Comparison of ENCODE assay signal across 8 cellular contexts in genomic region chr21:14120091-14120734, GRCh38.
DNase-seq lines count a peak whose midpoint lies in the region; ATAC-seq, FAIRE-seq and TF ChIP-seq lines count a peak whose summit lies in the region.

No MANE protein-coding gene starts in this region.

- H3K9me2 ChIP-seq in DOHH2 (replicated peaks; ENCODE audit: control insufficient read depth, low read length), result no peaks in the 10 kb centered on the region

- H3K14ac ChIP-seq in H1 (ENCODE audit: insufficient read length), result no peak overlapping the region

- no peak overlapping the region for H2AFZ ChIP-seq in H1 (ENCODE audit: low read length)
- no peak overlapping the region for H2AFZ ChIP-seq in osteoblast (ENCODE audit: low read length)

- no peak overlapping the region for H2BK12ac ChIP-seq in H1 (ENCODE audit: low read depth, low read length)

- DNase-seq in GM19240 (ENCODE audit: insufficient read length, low spot score) (peak; percentile 8), RWPE1 (ENCODE audit: low spot score) (peak; percentile 6), H1 (ENCODE audit: low read depth in 1 of 2, low spot score in 2 of 2) (peak in 1 of 2 experiments; percentile 84), osteoblast (ENCODE audit: insufficient read length, low spot score, missing footprints) (no peak), NCI-H526 treated with DMSO at 0.1 percent for 48 hours (lab: John Stamatoyannopoulos, UW) (no peak), coronary artery (ENCODE audit: low spot score) (no peak)

- H3K9ac ChIP-seq in H1 (replicated peaks in 1 of 4; ENCODE audit: extremely low read depth in 1 of 4, low read depth in 3 of 4, low read length in 3 of 4), result no peak overlapping the region

- no peaks in the 10 kb centered on the region for H4K20me1 ChIP-seq in DOHH2 (ENCODE audit: control insufficient read depth, insufficient read depth, low read depth, low read length)
- H4K20me1 ChIP-seq in H1 (replicated peaks in 1 of 2; ENCODE audit: control insufficient read depth in 1 of 2, insufficient read depth in 2 of 2, low read length in 2 of 2), result no peaks in the 10 kb centered on the region
- H4K20me1 ChIP-seq in osteoblast (ENCODE audit: insufficient read depth, low read length), result no peaks in the 10 kb centered on the region

- TF ChIP-seq RAD21 in H1 (IDR thresholded peaks at IDR 0.05 in 1 of 2, conservative IDR thresholded peaks at IDR 0.05 in 1 of 2; ENCODE audit: low read depth in 2 of 2, low read length in 2 of 2), result peak; percentile 70 to 75

- no peak for FAIRE-seq in H1 (lab: Jason Lieb, UNC)

- no peaks in the 10 kb centered on the region for H3K79me2 ChIP-seq in DOHH2 (ENCODE audit: control insufficient read depth, low read length)
- no peaks in the 10 kb centered on the region for H3K79me2 ChIP-seq in H1 (ENCODE audit: control insufficient read depth in 1 of 2, insufficient read depth in 2 of 2, low read length in 2 of 2)
- H3K79me2 ChIP-seq in osteoblast (ENCODE audit: insufficient read depth, low read length), result no peaks in the 10 kb centered on the region

- POLR2A ChIA-PET in RWPE1 (lab: Yijun Ruan, JAX; ENCODE audit: low non-redundant PET) (no interaction called here), H1 (lab: Charles Lee; ENCODE audit: partially characterized antibody) (interaction anchor here (1.5 kb wide), 1 partner anchor 21 kb away, joined by 4 read pairs; no protein-coding TSS in a partner anchor)

- ATAC-seq in HG03460 (IDR thresholded peaks at IDR 0.05; ENCODE audit: unreplicated experiment), result peak; percentile 43

- WGBS in H1 (ENCODE audit: extremely low coverage in 1 of 2, insufficient coverage in 1 of 2, insufficient read length in 1 of 2, insufficient replicate concordance in 2 of 2, low coverage in 1 of 2, low lambda C conversion rate in 2 of 2, missing lambda C conversion rate in 1 of 2), 2 experiments, result 26% methylated on average over 4 of the region's 4 CpGs; no CpG with 5 or more reads in 1 of the 2 experiments

- no peak overlapping the region for H3K4ac ChIP-seq in H1 (replicated peaks; ENCODE audit: insufficient read length, low read depth, low read length)

- no peak for TF ChIP-seq EP300 in H1 (IDR thresholded peaks at IDR 0.05; ENCODE audit: borderline replicate concordance in 1 of 2, low read depth in 2 of 2, low read length in 2 of 2)

- H2BK20ac ChIP-seq in H1 (ENCODE audit: low read length), result no peak overlapping the region

- H3K36me3 ChIP-seq in DOHH2 (ENCODE audit: control insufficient read depth, low read length) (no peaks in the 10 kb centered on the region), H1 (ENCODE audit: control insufficient read depth in 2 of 4, insufficient read depth in 4 of 4, low read length in 3 of 4) (no peaks in the 10 kb centered on the region), osteoblast (ENCODE audit: insufficient read depth, low read length) (no peaks in the 10 kb centered on the region)

- no peak overlapping the region for H2BK15ac ChIP-seq in H1 (ENCODE audit: low read length)

- no peak overlapping the region for H2BK5ac ChIP-seq in H1 (ENCODE audit: low read depth, low read length)

- peak overlapping the region; percentile 42 for H3K4me3 ChIP-seq in DOHH2 (ENCODE audit: low read length)
- H3K4me3 ChIP-seq in H1 (ENCODE audit: extremely low read depth in 1 of 4, insufficient read depth in 2 of 4, low read depth in 3 of 4, low read length in 4 of 4), result no peak overlapping the region
- H3K4me3 ChIP-seq in osteoblast (ENCODE audit: insufficient read depth, low read length), result no peak overlapping the region
- no peak overlapping the region for H3K4me3 ChIP-seq in coronary artery

- no peak overlapping the region for H2BK120ac ChIP-seq in H1 (replicated peaks; ENCODE audit: low read depth, low read length)

- no peak overlapping the region for H4K91ac ChIP-seq in H1 (replicated peaks; ENCODE audit: insufficient read length, low read length)

- H3K23me2 ChIP-seq in H1 (ENCODE audit: low read depth, low read length), result no peaks in the 10 kb centered on the region

- TF ChIP-seq POLR2A in H1 (IDR thresholded peaks at IDR 0.05; ENCODE audit: control extremely low read depth in 1 of 2, low read depth in 2 of 2, low read length in 2 of 2), result no peak

- peak overlapping the region; percentile 46 for H3K27ac ChIP-seq in DOHH2 (ENCODE audit: low read depth, low read length)
- no peak overlapping the region for H3K27ac ChIP-seq in RWPE1
- no peak overlapping the region for H3K27ac ChIP-seq in H1 (ENCODE audit: low read depth, low read length)
- H3K27ac ChIP-seq in osteoblast (ENCODE audit: low read depth, low read length), result no peak overlapping the region
- H3K27ac ChIP-seq in coronary artery, result no peak overlapping the region

- no peak overlapping the region for H3K23ac ChIP-seq in H1 (ENCODE audit: insufficient read length)

- H3K4me1 ChIP-seq in DOHH2 (ENCODE audit: control insufficient read depth, low read length) (peaks cover 29% of the 10 kb centered on the region), H1 (replicated peaks in 1 of 4; ENCODE audit: control insufficient read depth in 3 of 4, insufficient read depth in 4 of 4, low read length in 3 of 4) (no peaks in the 10 kb centered on the region; a peak in 1 of 7 replicates), osteoblast (ENCODE audit: insufficient read depth, low read length) (no peaks in the 10 kb centered on the region)

- no peak overlapping the region for H4K8ac ChIP-seq in H1 (ENCODE audit: extremely low read depth, insufficient read depth, low read length)

- H3K79me1 ChIP-seq in H1 (ENCODE audit: low read depth, low read length), result no peaks in the 10 kb centered on the region

- no peak overlapping the region for H3K18ac ChIP-seq in H1 (ENCODE audit: extremely low read depth, low read length)

- no peak overlapping the region for H3K56ac ChIP-seq in H1 (replicated peaks; ENCODE audit: insufficient read length, low read depth, low read length)

- TF ChIP-seq CTCF in DOHH2 (IDR thresholded peaks at IDR 0.05; ENCODE audit: low read depth, low read length, poor library complexity, severe bottlenecking), result peak; percentile 95
- TF ChIP-seq CTCF in RWPE1 (conservative IDR thresholded peaks at IDR 0.05; ENCODE audit: low read depth), result peak; percentile 67
- TF ChIP-seq CTCF in H1 (IDR thresholded peaks at IDR 0.05; ENCODE audit: control extremely low read depth in 1 of 3, insufficient read depth in 1 of 3, low read depth in 1 of 3, low read length in 3 of 3), result peak; percentile 58 to 88 (median 81); a peak in 3 of 4 replicates
- TF ChIP-seq CTCF in osteoblast (IDR thresholded peaks at IDR 0.05; ENCODE audit: extremely low read depth, low read depth, low read length), result peak; percentile 43
- no peak for TF ChIP-seq CTCF in coronary artery (IDR thresholded peaks at IDR 0.05)

- peak overlapping the region; percentile 50 for H3K4me2 ChIP-seq in DOHH2 (ENCODE audit: low read length)
- H3K4me2 ChIP-seq in H1 (ENCODE audit: insufficient read depth in 1 of 2, low read depth in 2 of 2, low read length in 2 of 2), result no peak overlapping the region
- H3K4me2 ChIP-seq in osteoblast (ENCODE audit: insufficient read depth, low read length), result no peak overlapping the region

- H3K9me3 ChIP-seq in DOHH2 (ENCODE audit: control insufficient read depth, insufficient read depth, low read length), result no peaks in the 10 kb centered on the region
- H3K9me3 ChIP-seq in H1 (ENCODE audit: insufficient read depth in 2 of 2, low read depth in 1 of 2, low read length in 1 of 2), result no peaks in the 10 kb centered on the region
- peaks cover 2% of the 10 kb centered on the region for H3K9me3 ChIP-seq in osteoblast (ENCODE audit: low read depth, low read length)

- H2AK5ac ChIP-seq in H1 (ENCODE audit: low read depth, low read length), result no peak overlapping the region

- H3K27me3 ChIP-seq in DOHH2 (ENCODE audit: control insufficient read depth, low read length) (no peaks in the 10 kb centered on the region), H1 (replicated peaks in 1 of 4; ENCODE audit: control insufficient read depth in 3 of 4, extremely low read depth in 1 of 4, insufficient read depth in 3 of 4, low read length in 3 of 4) (no peaks in the 10 kb centered on the region), osteoblast (ENCODE audit: insufficient read depth, low read length) (no peaks in the 10 kb centered on the region)

- no peaks in the 10 kb centered on the region for H3F3A ChIP-seq in DOHH2 (ENCODE audit: control insufficient read depth, insufficient read depth)

- no peak overlapping the region for H4K5ac ChIP-seq in H1 (ENCODE audit: insufficient read length, low read depth, low read length)

- CTCF ChIA-PET in RWPE1 (lab: Yijun Ruan, JAX), result no interaction called here
- CTCF ChIA-PET in H1 (lab: Charles Lee; ENCODE audit: partially characterized antibody), result interaction anchor here (0.7 to 2.1 kb wide), 22 partner anchors 10 to 256 kb away, joined by 3 to 17 read pairs (median 4); partner anchors contain the start of gene RBM11

TF ChIP-seq in H1, 55 proteins besides CTCF, POLR2A, EP300 and RAD21 (continues in another document):
- TF ChIP-seq CEBPB (IDR thresholded peaks at IDR 0.05; ENCODE audit: low read depth, low read length) (no peak), BRCA1 (IDR thresholded peaks at IDR 0.05; ENCODE audit: low read depth, low read length) (no peak)

Comparison
In these comparisons a context has a peak if more than half of its experiments do, and no peak if none do; other contexts are left out.
1. DNase-seq: peak in GM19240 (single experiment) and RWPE1 (single experiment); none in osteoblast (single experiment), NCI-H526 treated with DMSO at 0.1 percent for 48 hours (single experiment) and coronary artery (single experiment).